In the genomic region with DNA sequence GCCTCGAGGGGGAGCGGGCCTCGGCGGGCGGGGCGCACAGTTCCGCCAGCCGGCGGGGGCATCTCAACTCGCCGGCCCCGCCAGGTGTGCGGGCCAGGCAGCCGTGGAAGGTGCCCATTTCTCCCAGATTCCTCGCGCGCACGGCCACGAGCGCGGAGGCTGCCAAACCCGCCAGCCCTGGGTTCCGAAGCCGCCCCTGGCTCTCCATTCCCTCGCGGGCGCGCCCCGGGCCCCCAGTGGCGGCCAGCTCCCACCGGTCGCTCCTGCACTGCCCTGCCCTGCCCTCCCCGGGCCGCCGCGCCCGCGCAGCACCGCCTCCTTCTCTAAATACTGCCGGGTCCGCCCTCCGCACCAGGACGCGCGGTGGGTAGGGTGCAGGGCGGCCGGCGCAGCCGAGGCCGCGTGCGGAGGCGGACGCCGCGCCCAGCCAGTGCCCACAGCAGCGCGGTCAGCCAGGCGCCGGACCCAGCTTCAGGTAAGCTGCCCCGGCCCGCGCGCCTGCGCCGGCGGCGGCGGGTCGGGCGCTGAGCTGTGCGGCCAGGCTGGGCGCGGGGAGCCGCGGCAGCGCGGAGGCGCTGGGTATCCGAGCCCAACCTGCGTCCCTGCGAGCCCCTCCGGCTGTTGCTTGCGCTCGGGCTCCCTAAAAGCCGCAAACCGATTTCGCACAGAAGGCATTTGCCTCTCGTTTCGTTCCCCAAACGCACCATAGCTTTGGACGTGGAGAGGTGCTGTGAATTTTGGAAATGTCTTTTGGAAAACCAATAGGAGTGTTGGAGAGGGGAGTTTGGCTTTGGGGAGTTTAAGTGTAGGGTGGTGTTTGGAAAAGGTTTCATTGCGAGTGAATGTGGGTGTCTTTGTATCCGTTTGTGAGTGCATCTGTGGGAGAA, we compare ENCODE assay signal across 8 cellular contexts.
A peak's percentile ranks its signal among the peaks of the same experiment; 100 is the strongest.
DNase-seq lines count a peak whose midpoint lies in the region; ATAC-seq lines count a peak whose summit lies in the region.

A gene with protein sequence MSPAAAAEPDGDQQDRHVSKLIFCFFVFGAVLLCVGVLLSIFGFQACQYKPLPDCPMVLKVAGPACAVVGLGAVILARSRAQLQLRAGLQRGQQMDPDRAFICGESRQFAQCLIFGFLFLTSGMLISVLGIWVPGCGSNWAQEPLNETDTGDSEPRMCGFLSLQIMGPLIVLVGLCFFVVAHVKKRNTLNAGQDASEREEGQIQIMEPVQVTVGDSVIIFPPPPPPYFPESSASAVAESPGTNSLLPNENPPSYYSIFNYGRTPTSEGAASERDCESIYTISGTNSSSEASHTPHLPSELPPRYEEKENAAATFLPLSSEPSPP (plus strand): TSS at position 354 of the 887 bp plus-strand sequence. CDS start 2,799 bp downstream, outside the sequence.

- H3K4me3 Mint-ChIP-seq in stimulated activated memory B cell treated with anti-CD40 and anti-IgM and Interleukin-4, amounts not matched to agents 10 μg/mL and 1 μg/mL and 100 μg/mL, for 72 hours: peak within 1 kb of the TSS; percentile 54

- peaks cover 19% of the 10 kb centered on the region for H3K4me1 Mint-ChIP-seq in stimulated activated memory B cell treated with anti-CD40 and anti-IgM and Interleukin-4, amounts not matched to agents 10 μg/mL and 1 μg/mL and 100 μg/mL, for 72 hours

- H3K27ac Mint-ChIP-seq in stimulated activated memory B cell treated with anti-CD40 and anti-IgM and Interleukin-4, amounts not matched to agents 10 μg/mL and 1 μg/mL and 100 μg/mL, for 72 hours: no peak within 1 kb of the TSS

- H3K9me3 Mint-ChIP-seq in stimulated activated memory B cell treated with anti-CD40 and anti-IgM and Interleukin-4, amounts not matched to agents 10 μg/mL and 1 μg/mL and 100 μg/mL, for 72 hours: peaks cover 3% of the 10 kb centered on the region

- peak; percentile 29 for ATAC-seq in stimulated activated memory B cell treated with anti-CD40 and anti-IgM and Interleukin-4, amounts not matched to agents 10 μg/mL and 1 μg/mL and 100 μg/mL, for 72 hours
- ATAC-seq in HG03039 (IDR thresholded peaks at IDR 0.05; ENCODE audit: unreplicated experiment): no peak

- peaks cover 71% of the 10 kb centered on the region for H3K27me3 Mint-ChIP-seq in stimulated activated memory B cell treated with anti-CD40 and anti-IgM and Interleukin-4, amounts not matched to agents 10 μg/mL and 1 μg/mL and 100 μg/mL, for 72 hours

- peak within 1 kb of the TSS; percentile 45 for H3K27ac ChIP-seq in caudate nucleus (ENCODE audit: low read depth, low read length)

- DNase-seq in AG08395 (ENCODE audit: low spot score): peak; percentile 52
- peak; percentile 30 for DNase-seq in HuH-7 (ENCODE audit: low spot score)
- peak in 21 of 61 donors; percentile 3 to 48 (median 23) for DNase-seq in caudate nucleus (lab: John Stamatoyannopoulos, UW)
- peak; percentile 88 for DNase-seq in kidney tubule cell (ENCODE audit: low spot score)
- no peak for DNase-seq in stimulated activated naive CD4-positive, alpha-beta T cell (lab: John Stamatoyannopoulos, UW)
- DNase-seq in NCI-H1105 treated with DMSO at 0.1 percent for 48 hours (lab: John Stamatoyannopoulos, UW): no peak

- no peaks in the 10 kb centered on the region for H3K36me3 Mint-ChIP-seq in stimulated activated memory B cell treated with anti-CD40 and anti-IgM and Interleukin-4, amounts not matched to agents 10 μg/mL and 1 μg/mL and 100 μg/mL, for 72 hours

Comparison
In these comparisons a context has a peak if more than half of its experiments do, and no peak if none do; other contexts are left out.
1. DNase-seq: peak in AG08395 (single experiment), HuH-7 (single experiment) and kidney tubule cell (single experiment); none in stimulated activated naive CD4-positive, alpha-beta T cell (0 of 6) and NCI-H1105 treated with DMSO at 0.1 percent for 48 hours (single experiment).